Comparison of ENCODE assay signal across 12 cellular contexts in the genomic region with DNA sequence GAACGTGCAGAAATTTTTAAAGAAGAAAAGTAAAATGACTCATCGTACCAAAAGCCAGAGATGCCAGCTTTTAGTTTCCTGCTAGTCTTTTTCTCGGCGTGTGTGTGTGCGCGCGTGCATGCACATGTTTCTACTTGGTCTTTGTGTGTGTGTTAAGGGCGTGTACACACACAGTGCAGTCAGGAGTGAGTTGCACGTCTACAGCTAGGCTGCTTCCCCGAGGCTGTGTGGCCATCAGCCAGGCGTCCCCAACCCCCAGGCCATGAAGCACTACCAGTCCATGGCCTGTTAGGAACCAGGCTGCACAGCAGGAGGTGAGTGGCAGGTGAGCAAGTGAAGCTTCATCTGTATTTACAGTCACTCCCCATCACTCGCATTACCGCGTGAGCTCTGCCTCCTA. TPM values are rescaled to one million over a fixed set of nuclear protein-coding genes. Genes with fewer than 3 reads are reported as not detected.
DNase-seq lines count a peak whose midpoint lies in the region; ATAC-seq, FAIRE-seq and TF ChIP-seq lines count a peak whose summit lies in the region.
"Had no signal": no experiment of that assay in that cellular context is flagged by ENCODE, and none has a peak within 500 bp of the region (broad histone marks: within the 10 kb centered on the region; RNA-seq: fewer than 3 reads in every experiment).

No MANE protein-coding gene starts in this region.

- H3K4me3 ChIP-seq in bronchial epithelial cell (ENCODE audit: low read depth, low read length) = no peak overlapping the region
- H3K4me3 ChIP-seq in WERI-Rb-1 (ENCODE audit: low read depth, low read length) = no peak overlapping the region
- H3K4me3 ChIP-seq: suprapubic skin had no signal

- TF ChIP-seq CTCF in bronchial epithelial cell (IDR thresholded peaks at IDR 0.05; ENCODE audit: insufficient read depth, low read length, severe bottlenecking) (no peak), progenitor cell of endocrine pancreas (IDR thresholded peaks at IDR 0.05; ENCODE audit: unreplicated experiment) (no peak), WERI-Rb-1 (IDR thresholded peaks at IDR 0.05; ENCODE audit: low read depth, low read length) (no peak)

- no peaks in the 10 kb centered on the region for H3K27me3 Mint-ChIP-seq in activated CD4-positive, alpha-beta T cell treated with anti-CD3 and anti-CD28 coated beads for 36 hours
- peaks cover 72% of the 10 kb centered on the region for H3K27me3 Mint-ChIP-seq in progenitor cell of endocrine pancreas
- H3K27me3 Mint-ChIP-seq in activated CD8-positive, alpha-beta memory T cell treated with anti-CD3 and anti-CD28 coated beads, Interleukin-2, amount 10 ng/mL, durations not matched to agents 7 days and 5 days = peaks cover 5% of the 10 kb centered on the region

- H3K36me3 ChIP-seq in bronchial epithelial cell (ENCODE audit: control insufficient read depth, insufficient read depth, low read length) (no peaks in the 10 kb centered on the region), WERI-Rb-1 (no peaks in the 10 kb centered on the region)
- H3K36me3 ChIP-seq: suprapubic skin had no signal

- H3K9me3 ChIP-seq in WERI-Rb-1 (ENCODE audit: severe bottlenecking) = peaks cover 15% of the 10 kb centered on the region
- H3K9me3 ChIP-seq: suprapubic skin had no signal

- POLR2A ChIA-PET in activated CD4-positive, alpha-beta T cell treated with anti-CD3 and anti-CD28 coated beads for 36 hours (lab: Charles Lee) = interaction anchor here (0.6 kb wide), 1 partner anchor 39 kb away, joined by 3 read pairs; no protein-coding TSS in a partner anchor

- no peak overlapping the region for H3K27ac ChIP-seq in WERI-Rb-1
- H3K27ac ChIP-seq: suprapubic skin had no signal

- H3K4me3 Mint-ChIP-seq in activated CD4-positive, alpha-beta T cell treated with anti-CD3 and anti-CD28 coated beads for 36 hours = peak overlapping the region; percentile 53
- H3K4me3 Mint-ChIP-seq in progenitor cell of endocrine pancreas (ENCODE audit: low read depth) = no peak overlapping the region
- H3K4me3 Mint-ChIP-seq in activated CD8-positive, alpha-beta memory T cell treated with anti-CD3 and anti-CD28 coated beads, Interleukin-2, amount 10 ng/mL, durations not matched to agents 7 days and 5 days = no peak overlapping the region

- intact Hi-C loops in activated CD4-positive, alpha-beta T cell treated with anti-CD3 and anti-CD28 coated beads for 36 hours (cut with DNase I, micrococcal nuclease) = loop anchor here (1.0 to 5.0 kb wide), 3 partner anchors 14 to 36 kb away; partner anchors contain the start of genes KCNQ1 (in 2 of the 2) and TRPM5 (in 1 of the 2)

- peaks cover 21% of the 10 kb centered on the region for H3K9me3 Mint-ChIP-seq in activated CD4-positive, alpha-beta T cell treated with anti-CD3 and anti-CD28 coated beads for 36 hours (ENCODE audit: low read depth)
- H3K9me3 Mint-ChIP-seq in progenitor cell of endocrine pancreas (ENCODE audit: low read depth) = peaks cover 12% of the 10 kb centered on the region
- H3K9me3 Mint-ChIP-seq in activated CD8-positive, alpha-beta memory T cell treated with anti-CD3 and anti-CD28 coated beads, Interleukin-2, amount 10 ng/mL, durations not matched to agents 7 days and 5 days (ENCODE audit: low read depth) = peaks cover 3% of the 10 kb centered on the region

- peaks cover 26% of the 10 kb centered on the region for H3K4me1 Mint-ChIP-seq in activated CD4-positive, alpha-beta T cell treated with anti-CD3 and anti-CD28 coated beads for 36 hours
- H3K4me1 Mint-ChIP-seq in progenitor cell of endocrine pancreas (ENCODE audit: low read depth) = no peaks in the 10 kb centered on the region
- peaks cover 13% of the 10 kb centered on the region for H3K4me1 Mint-ChIP-seq in activated CD8-positive, alpha-beta memory T cell treated with anti-CD3 and anti-CD28 coated beads, Interleukin-2, amount 10 ng/mL, durations not matched to agents 7 days and 5 days

- DNase-seq in activated CD4-positive, alpha-beta T cell treated with anti-CD3 and anti-CD28 coated beads for 36 hours = peak; percentile 71
- no peak for DNase-seq in activated CD4-positive, alpha-beta T cell treated with anti-CD3 and anti-CD28 coated beads, Interleukin-2, amount 50 U/mL, for 1 hour
- peak; percentile 90 for DNase-seq in NCI-H146 (lab: John Stamatoyannopoulos, UW)
- peak; percentile 36 for DNase-seq in bronchial epithelial cell (ENCODE audit: low read depth)
- DNase-seq in progenitor cell of endocrine pancreas (ENCODE audit: low spot score, unreplicated experiment) = no peak
- DNase-seq in NCI-H510A (lab: John Stamatoyannopoulos, UW) = no peak
- DNase-seq in activated CD8-positive, alpha-beta memory T cell treated with anti-CD3 and anti-CD28 coated beads, Interleukin-2, amount 10 ng/mL, durations not matched to agents 7 days and 5 days = no peak
- DNase-seq in WERI-Rb-1 = no peak
- DNase-seq: NCI-H187 had no signal

- peaks cover 50% of the 10 kb centered on the region for H3K36me3 Mint-ChIP-seq in activated CD4-positive, alpha-beta T cell treated with anti-CD3 and anti-CD28 coated beads for 36 hours (ENCODE audit: low read depth)
- peaks cover 2% of the 10 kb centered on the region for H3K36me3 Mint-ChIP-seq in progenitor cell of endocrine pancreas (ENCODE audit: insufficient read depth)
- H3K36me3 Mint-ChIP-seq in activated CD8-positive, alpha-beta memory T cell treated with anti-CD3 and anti-CD28 coated beads, Interleukin-2, amount 10 ng/mL, durations not matched to agents 7 days and 5 days = peaks cover 10% of the 10 kb centered on the region

- FAIRE-seq in bronchial epithelial cell (lab: Jason Lieb, UNC) = no peak

- peak overlapping the region; percentile 95 for H3K27ac Mint-ChIP-seq in activated CD4-positive, alpha-beta T cell treated with anti-CD3 and anti-CD28 coated beads for 36 hours
- H3K27ac Mint-ChIP-seq in progenitor cell of endocrine pancreas = peak overlapping the region; percentile 43
- no peak overlapping the region for H3K27ac Mint-ChIP-seq in activated CD8-positive, alpha-beta memory T cell treated with anti-CD3 and anti-CD28 coated beads, Interleukin-2, amount 10 ng/mL, durations not matched to agents 7 days and 5 days
- H3K27ac Mint-ChIP-seq: T-helper 1 cell treated with Interleukin-12 subunit alpha and Interleukin-12 subunit beta and Interleukin-4 antibody, amounts not matched to agents 30 μg/mL and 1 μg/mL, for 36 hours had no signal

- ATAC-seq in activated CD4-positive, alpha-beta T cell treated with anti-CD3 and anti-CD28 coated beads for 36 hours = peak; percentile 77
- ATAC-seq in activated CD8-positive, alpha-beta memory T cell treated with anti-CD3 and anti-CD28 coated beads, Interleukin-2, amount 10 ng/mL, durations not matched to agents 7 days and 5 days = no peak

- H3K27me3 ChIP-seq in bronchial epithelial cell (ENCODE audit: control insufficient read depth, insufficient read depth, low read length) (no peaks in the 10 kb centered on the region), WERI-Rb-1 (ENCODE audit: insufficient read depth, low read depth, severe bottlenecking) (peaks cover 70% of the 10 kb centered on the region)

- CTCF ChIA-PET in activated CD4-positive, alpha-beta T cell treated with anti-CD3 and anti-CD28 coated beads for 36 hours (lab: Charles Lee) = interaction anchor here (1.3 kb wide), 1 partner anchor 23 kb away, joined by 3 read pairs; no protein-coding TSS in a partner anchor
- CTCF ChIA-PET in activated CD8-positive, alpha-beta memory T cell treated with anti-CD3 and anti-CD28 coated beads, Interleukin-2, amount 10 ng/mL, durations not matched to agents 7 days and 5 days (lab: Charles Lee) = interaction anchor here (0.9 kb wide), 1 partner anchor 177 kb away, joined by 3 read pairs; no protein-coding TSS in a partner anchor

RNA-seq across cellular contexts. Expression of gene KCNQ1, which starts 36.4 kb away (rescaled TPM):
- total RNA-seq in activated CD4-positive, alpha-beta T cell treated with anti-CD3 and anti-CD28 coated beads for 36 hours = 10 to 100 TPM in 1 of 2 experiments, 1 to 10 TPM in 1; 9.1 to 10.9 TPM
- 1.0 and 1.6 TPM in 2 replicates for total RNA-seq in bronchial epithelial cell
- total RNA-seq in progenitor cell of endocrine pancreas = 3.1 and 3.3 TPM in 2 replicates
- 1 to 10 TPM; 4.3 to 9.2 TPM for total RNA-seq in activated CD8-positive, alpha-beta memory T cell treated with anti-CD3 and anti-CD28 coated beads, Interleukin-2, amount 10 ng/mL, durations not matched to agents 7 days and 5 days

RNA-seq across cellular contexts. Expression of gene TRPM5, which starts 36.9 kb away (rescaled TPM):
- under 1 TPM in 1 of 2 experiments, not detected in 1; 0.05 TPM for total RNA-seq in activated CD4-positive, alpha-beta T cell treated with anti-CD3 and anti-CD28 coated beads for 36 hours
- total RNA-seq in bronchial epithelial cell (not detected in 2 replicates), progenitor cell of endocrine pancreas (0.46 and 0.84 TPM in 2 replicates)
- total RNA-seq in activated CD8-positive, alpha-beta memory T cell treated with anti-CD3 and anti-CD28 coated beads, Interleukin-2, amount 10 ng/mL, durations not matched to agents 7 days and 5 days = not detected
- total RNA-seq: lower leg skin had no signal

Comparison
In these comparisons a context has a peak if more than half of its experiments do, and no peak if none do; other contexts are left out.
1. DNase-seq: peak in activated CD4-positive, alpha-beta T cell treated with anti-CD3 and anti-CD28 coated beads for 36 hours (single experiment), NCI-H146 (single experiment) and bronchial epithelial cell (single experiment); none in activated CD4-positive, alpha-beta T cell treated with anti-CD3 and anti-CD28 coated beads, Interleukin-2, amount 50 U/mL, for 1 hour (single experiment), progenitor cell of endocrine pancreas (single experiment), NCI-H510A (single experiment), activated CD8-positive, alpha-beta memory T cell treated with anti-CD3 and anti-CD28 coated beads, Interleukin-2, amount 10 ng/mL, durations not matched to agents 7 days and 5 days (single experiment) and WERI-Rb-1 (single experiment).